23 cellular contexts compared by ENCODE assay signal in genomic region chr7:11517853-11518252, GRCh38.
"Had no signal": no experiment of that assay in that cellular context is flagged by ENCODE, and none has a peak within 500 bp of the region (broad histone marks: within the 10 kb centered on the region; RNA-seq: fewer than 3 reads in every experiment).

No MANE protein-coding gene starts in this region.

- H3K9me3 ChIP-seq: esophagus squamous epithelium, gastroesophageal sphincter, left ventricle myocardium inferior, neutrophil, psoas muscle, right lobe of liver, tibial artery, upper lobe of left lung, uterus had no signal

- H3K79me2 ChIP-seq: hepatocyte had no signal

- H3K4me3 ChIP-seq: esophagus squamous epithelium, gastroesophageal sphincter, hepatocyte, left ventricle myocardium inferior, lung, psoas muscle, right lobe of liver, tibial artery, upper lobe of left lung, uterus had no signal

- ATAC-seq: effector memory CD8-positive, alpha-beta T cell; gastroesophageal sphincter; left cardiac atrium; psoas muscle; right lobe of liver; stimulated activated memory B cell treated with anti-CD40 and anti-IgM and Interleukin-4, amounts not matched to agents 10 μg/mL and 1 μg/mL and 100 μg/mL, for 72 hours had no signal

- H3K27ac Mint-ChIP-seq: dendritic cell treated with granulocyte-macrophage colony-stimulating factor and Interleukin-4, amounts not matched to agents 40 ng/mL and 50 ng/mL, for 4 days; effector memory CD8-positive, alpha-beta T cell; naive B cell; nephron; stimulated activated memory B cell treated with anti-CD40 and anti-IgM and Interleukin-4, amounts not matched to agents 10 μg/mL and 1 μg/mL and 100 μg/mL, for 72 hours; stimulated activated naive CD8-positive, alpha-beta T cell treated with anti-CD3 and anti-CD28 coated beads, Interleukin-15, Interleukin-2, amounts not matched to agents 100 ng/mL and 50 ng/mL, for 24 hours had no signal

- H3K27ac ChIP-seq: esophagus squamous epithelium, gastroesophageal sphincter, hepatocyte, left ventricle myocardium inferior, neutrophil, psoas muscle, right lobe of liver, tibial artery, upper lobe of left lung, uterus had no signal

- H3K27me3 ChIP-seq: esophagus squamous epithelium, gastroesophageal sphincter, hepatocyte, neutrophil, right lobe of liver, tibial artery, upper lobe of left lung, uterus had no signal

- H3K4me1 ChIP-seq: esophagus squamous epithelium, gastroesophageal sphincter, left ventricle myocardium inferior, psoas muscle, tibial artery, upper lobe of left lung, uterus had no signal

- DNase-seq: effector memory CD8-positive, alpha-beta T cell; esophagus squamous epithelium; foreskin fibroblast; kidney; left cardiac atrium; left ventricle myocardium inferior; mesenchymal stem cell; naive B cell; psoas muscle; retina; right lobe of liver; stimulated activated CD4-positive, alpha-beta T cell treated with anti-CD3 and anti-CD28 coated beads, Interleukin-4, amount 100 ng/mL, for 24 hours; tibial artery; upper lobe of left lung; uterus had no signal

- H3K36me3 ChIP-seq: esophagus squamous epithelium, gastroesophageal sphincter, left ventricle myocardium inferior, neutrophil, right lobe of liver, tibial artery, upper lobe of left lung, uterus had no signal

- H3K4me2 ChIP-seq: hepatocyte had no signal

- H3K36me3 Mint-ChIP-seq: naive B cell; stimulated activated memory B cell treated with anti-CD40 and anti-IgM and Interleukin-4, amounts not matched to agents 10 μg/mL and 1 μg/mL and 100 μg/mL, for 72 hours had no signal

- H3K4me1 Mint-ChIP-seq: naive B cell; nephron; stimulated activated memory B cell treated with anti-CD40 and anti-IgM and Interleukin-4, amounts not matched to agents 10 μg/mL and 1 μg/mL and 100 μg/mL, for 72 hours had no signal

- FAIRE-seq: kidney had no signal

- H3K27me3 Mint-ChIP-seq: dendritic cell treated with granulocyte-macrophage colony-stimulating factor and Interleukin-4, amounts not matched to agents 40 ng/mL and 50 ng/mL, for 4 days; effector memory CD8-positive, alpha-beta T cell; naive B cell; stimulated activated memory B cell treated with anti-CD40 and anti-IgM and Interleukin-4, amounts not matched to agents 10 μg/mL and 1 μg/mL and 100 μg/mL, for 72 hours; stimulated activated naive CD8-positive, alpha-beta T cell treated with anti-CD3 and anti-CD28 coated beads, Interleukin-15, Interleukin-2, amounts not matched to agents 100 ng/mL and 50 ng/mL, for 24 hours had no signal

- H2AFZ ChIP-seq: hepatocyte had no signal

- H3K4me3 Mint-ChIP-seq: dendritic cell treated with granulocyte-macrophage colony-stimulating factor and Interleukin-4, amounts not matched to agents 40 ng/mL and 50 ng/mL, for 4 days; effector memory CD8-positive, alpha-beta T cell; naive B cell; nephron; stimulated activated memory B cell treated with anti-CD40 and anti-IgM and Interleukin-4, amounts not matched to agents 10 μg/mL and 1 μg/mL and 100 μg/mL, for 72 hours; stimulated activated naive CD8-positive, alpha-beta T cell treated with anti-CD3 and anti-CD28 coated beads, Interleukin-15, Interleukin-2, amounts not matched to agents 100 ng/mL and 50 ng/mL, for 24 hours had no signal

- H3K9me3 Mint-ChIP-seq: dendritic cell treated with granulocyte-macrophage colony-stimulating factor and Interleukin-4, amounts not matched to agents 40 ng/mL and 50 ng/mL, for 4 days; nephron; stimulated activated memory B cell treated with anti-CD40 and anti-IgM and Interleukin-4, amounts not matched to agents 10 μg/mL and 1 μg/mL and 100 μg/mL, for 72 hours; stimulated activated naive CD8-positive, alpha-beta T cell treated with anti-CD3 and anti-CD28 coated beads, Interleukin-15, Interleukin-2, amounts not matched to agents 100 ng/mL and 50 ng/mL, for 24 hours had no signal
